Comparison of ENCODE assay signal across 36 cellular contexts in the genomic region with DNA sequence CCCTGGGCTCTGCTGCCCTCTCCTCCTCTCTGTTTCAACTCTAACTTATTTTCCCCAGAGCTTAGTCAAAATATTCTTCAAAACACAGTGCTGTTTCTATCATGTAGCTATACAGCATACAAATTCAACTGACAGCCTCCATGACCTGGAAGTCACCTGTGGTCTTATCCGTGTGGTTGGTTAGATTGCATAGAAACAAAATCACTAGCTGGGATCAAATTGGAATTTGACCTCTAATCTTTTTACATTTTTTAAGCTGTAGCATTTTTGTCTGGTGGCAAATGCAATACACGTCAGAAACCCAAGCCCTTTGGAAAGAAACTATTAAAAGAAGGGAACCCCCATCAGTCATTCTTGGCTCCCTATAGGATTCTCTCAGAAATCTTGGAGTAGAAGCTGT. TPM values are rescaled to one million over a fixed set of nuclear protein-coding genes. Genes with fewer than 3 reads are reported as not detected.
"Had no signal": no experiment of that assay in that cellular context is flagged by ENCODE, and none has a peak within 500 bp of the region (broad histone marks: within the 10 kb centered on the region; RNA-seq: fewer than 3 reads in every experiment).

No MANE protein-coding gene starts in this region.

- H3K36me3 ChIP-seq: adrenal gland, ascending aorta, brain microvascular endothelial cell, breast epithelium had no signal

- H3K4me3 ChIP-seq: adrenal gland, ascending aorta, body of pancreas, breast epithelium had no signal

- H3K9me3 ChIP-seq: adrenal gland, ascending aorta, body of pancreas, breast epithelium had no signal

- H3K36me3 Mint-ChIP-seq: activated CD4-positive, alpha-beta memory T cell treated with anti-CD3 and anti-CD28 coated beads for 36 hours; activated naive CD4-positive, alpha-beta T cell treated with anti-CD3 and anti-CD28 coated beads, Interleukin-2, amount 10 ng/mL, durations not matched to agents 7 days and 5 days; activated naive CD4-positive, alpha-beta T cell treated with anti-CD3 and anti-CD28 coated beads, Interleukin-2, amount 50 U/mL, for 24 hours; activated naive CD8-positive, alpha-beta T cell treated with anti-CD3 and anti-CD28 coated beads for 36 hours had no signal

- H3K4me1 ChIP-seq: adrenal gland, ascending aorta, breast epithelium had no signal

- H3K27me3 ChIP-seq: adrenal gland, ascending aorta, body of pancreas, brain microvascular endothelial cell, breast epithelium had no signal

- H3K27ac ChIP-seq: adrenal gland, ascending aorta, body of pancreas, brain microvascular endothelial cell, breast epithelium, VCaP had no signal

- DNase-seq: activated B cell treated with CpG ODN at 0.5 μM for 24 hours; activated CD4-positive, alpha-beta memory T cell treated with anti-CD3 and anti-CD28 coated beads for 36 hours; activated CD4-positive, alpha-beta T cell treated with anti-CD3 and anti-CD28 coated beads for 4 hours; activated CD4-positive, alpha-beta T cell treated with anti-CD3 and anti-CD28 coated beads, Interleukin-2, amount 10 ng/mL, durations not matched to agents 24 days and 14 days; activated CD4-positive, alpha-beta T cell treated with anti-CD3 and anti-CD28 coated beads, Interleukin-2, amount 50 U/mL, for 1 hour; activated CD4-positive, alpha-beta T cell treated with anti-CD3 and anti-CD28 coated beads, Interleukin-2, amount 50 U/mL, for 4 hours; activated CD4-positive, CD25-positive, alpha-beta regulatory T cell treated with anti-CD3 and anti-CD28 coated beads, Interleukin-2, amount 50 U/mL, for 72 hours; activated CD8-positive, alpha-beta memory T cell treated with anti-CD3 and anti-CD28 coated beads, Interleukin-2, amount 50 U/mL, for 4 hours; activated CD8-positive, alpha-beta T cell treated with anti-CD3 and anti-CD28 coated beads for 36 hours; activated effector memory CD4-positive, alpha-beta T cell treated with Interleukin-2 at 50 U/mL for 16 hours; activated gamma-delta T cell; activated naive CD4-positive, alpha-beta T cell treated with anti-CD3 and anti-CD28 coated beads, Interleukin-2, amount 10 ng/mL, durations not matched to agents 7 days and 5 days; activated naive CD4-positive, alpha-beta T cell treated with Interleukin-2 at 50 U/mL for 16 hours; activated naive CD8-positive, alpha-beta T cell treated with anti-CD3 and anti-CD28 coated beads for 36 hours; activated T-cell treated with anti-CD3 and anti-CD28 coated beads for 4 hours; activated T-cell treated with anti-CD3 and anti-CD28 coated beads, Interleukin-2, amount 50 U/mL, for 1 hour; activated T-cell treated with anti-CD3 and anti-CD28 coated beads, Interleukin-2, amount 50 U/mL, for 4 hours; adrenal gland; amygdala; anterior cingulate cortex; body of pancreas; brain microvascular endothelial cell; central memory CD4-positive, alpha-beta T cell; T-helper 1 cell; T-helper 2 cell; T-helper 9 cell had no signal

- H3K27ac Mint-ChIP-seq: activated B cell treated with CpG ODN at 0.5 μM for 24 hours; activated CD4-positive, alpha-beta memory T cell treated with anti-CD3 and anti-CD28 coated beads for 36 hours; activated CD4-positive, alpha-beta T cell treated with anti-CD3 and anti-CD28 coated beads, Interleukin-2, amount 10 ng/mL, durations not matched to agents 24 days and 14 days; activated CD8-positive, alpha-beta T cell treated with anti-CD3 and anti-CD28 coated beads for 36 hours; activated naive CD4-positive, alpha-beta T cell treated with anti-CD3 and anti-CD28 coated beads, Interleukin-2, amount 10 ng/mL, durations not matched to agents 7 days and 5 days; activated naive CD4-positive, alpha-beta T cell treated with anti-CD3 and anti-CD28 coated beads, Interleukin-2, amount 50 U/mL, for 24 hours; activated naive CD8-positive, alpha-beta T cell treated with anti-CD3 and anti-CD28 coated beads for 36 hours; activated T-helper 2 cell treated with anti-CD3 and anti-CD28 coated beads, Interferon-gamma antibody, Interleukin-2, Interleukin-4, amounts not matched to agents 10 μg/mL and 5 μg/mL and 100 μg/mL, durations not matched to agents 14 hours and 24 hours and 36 hours; T-helper 1 cell treated with Interleukin-12 subunit alpha and Interleukin-12 subunit beta and Interleukin-4 antibody, amounts not matched to agents 30 μg/mL and 1 μg/mL, for 36 hours; T-helper 2 cell treated with Interferon-gamma antibody and Interleukin-4, amounts not matched to agents 5 μg/mL and 100 μg/mL, for 36 hours had no signal

- FAIRE-seq: colon had no signal

- H3K9me3 Mint-ChIP-seq: activated B cell treated with CpG ODN at 0.5 μM for 24 hours; activated CD4-positive, alpha-beta memory T cell treated with anti-CD3 and anti-CD28 coated beads for 36 hours; activated CD4-positive, alpha-beta T cell treated with anti-CD3 and anti-CD28 coated beads, Interleukin-2, amount 10 ng/mL, durations not matched to agents 24 days and 14 days; activated CD8-positive, alpha-beta T cell treated with anti-CD3 and anti-CD28 coated beads for 36 hours; activated naive CD4-positive, alpha-beta T cell treated with anti-CD3 and anti-CD28 coated beads, Interleukin-2, amount 10 ng/mL, durations not matched to agents 7 days and 5 days; activated naive CD4-positive, alpha-beta T cell treated with anti-CD3 and anti-CD28 coated beads, Interleukin-2, amount 50 U/mL, for 24 hours; activated naive CD8-positive, alpha-beta T cell treated with anti-CD3 and anti-CD28 coated beads for 36 hours; activated T-cell treated with anti-CD3 and anti-CD28 coated beads, Interleukin-2, amount 50 U/mL, for 4 hours; activated T-helper 2 cell treated with anti-CD3 and anti-CD28 coated beads, Interferon-gamma antibody, Interleukin-2, Interleukin-4, amounts not matched to agents 10 μg/mL and 5 μg/mL and 100 μg/mL, durations not matched to agents 14 hours and 24 hours and 36 hours; T-helper 1 cell treated with Interleukin-12 subunit alpha and Interleukin-12 subunit beta and Interleukin-4 antibody, amounts not matched to agents 30 μg/mL and 1 μg/mL, for 36 hours; T-helper 2 cell treated with Interferon-gamma antibody and Interleukin-4, amounts not matched to agents 5 μg/mL and 100 μg/mL, for 36 hours had no signal

- ATAC-seq: activated CD8-positive, alpha-beta T cell treated with anti-CD3 and anti-CD28 coated beads for 36 hours; activated T-cell treated with anti-CD3 and anti-CD28 coated beads, Interleukin-2, amount 50 U/mL, for 4 hours; body of pancreas had no signal

RNA-seq across cellular contexts. Expression of a gene that starts 57.3 kb away (rescaled TPM):
- total RNA-seq: activated B cell treated with CpG ODN at 0.5 μM for 24 hours; activated CD4-positive, alpha-beta memory T cell treated with anti-CD3 and anti-CD28 coated beads for 36 hours; activated CD4-positive, alpha-beta T cell treated with anti-CD3 and anti-CD28 coated beads, Interleukin-2, amount 10 ng/mL, durations not matched to agents 24 days and 14 days; activated CD8-positive, alpha-beta memory T cell treated with anti-CD3 and anti-CD28 coated beads for 36 hours; activated CD8-positive, alpha-beta T cell treated with anti-CD3 and anti-CD28 coated beads for 36 hours; activated naive CD8-positive, alpha-beta T cell treated with anti-CD3 and anti-CD28 coated beads for 36 hours; activated T-cell treated with anti-CD3 and anti-CD28 coated beads, Interleukin-2, amount 50 U/mL, for 4 hours; activated T-helper 2 cell treated with anti-CD3 and anti-CD28 coated beads, Interferon-gamma antibody, Interleukin-2, Interleukin-4, amounts not matched to agents 10 μg/mL and 5 μg/mL and 100 μg/mL, durations not matched to agents 14 hours and 24 hours and 36 hours; adrenal gland; ascending aorta; body of pancreas; cardiac septum had no signal
- polyA plus RNA-seq: adrenal gland had no signal
